ENCODE assay signal across 10 cellular contexts in genomic region chr14:104749111-104749649, GRCh38. TPM values are rescaled to one million over a fixed set of nuclear protein-coding genes. Genes with fewer than 3 reads are reported as not detected.
A peak's percentile ranks its signal among the peaks of the same experiment; 100 is the strongest.
DNase-seq lines count a peak whose midpoint lies in the region; ATAC-seq and TF ChIP-seq lines count a peak whose summit lies in the region.
"Had no signal": no experiment of that assay in that cellular context is flagged by ENCODE, and none has a peak within 500 bp of the region (broad histone marks: within the 10 kb centered on the region; RNA-seq: fewer than 3 reads in every experiment).

No MANE protein-coding gene starts in this region.

- H3K4me3 ChIP-seq in right lobe of liver (no peak overlapping the region), tibial nerve (no peak overlapping the region)

- TF ChIP-seq POLR2A in right lobe of liver (IDR thresholded peaks at IDR 0.05) (peak; percentile 78), tibial nerve (IDR thresholded peaks at IDR 0.05) (no peak)

- peaks cover 18% of the 10 kb centered on the region for H3K4me1 Mint-ChIP-seq in activated CD4-positive, alpha-beta T cell treated with anti-CD3 and anti-CD28 coated beads for 36 hours
- H3K4me1 Mint-ChIP-seq in activated CD4-positive, alpha-beta T cell treated with anti-CD3 and anti-CD28 coated beads, Interleukin-2, amount 10 ng/mL, durations not matched to agents 24 days and 14 days = peaks cover 13% of the 10 kb centered on the region

- DNase-seq in activated CD4-positive, alpha-beta T cell treated with anti-CD3 and anti-CD28 coated beads for 36 hours = no peak
- DNase-seq in activated CD4-positive, alpha-beta T cell treated with anti-CD3 and anti-CD28 coated beads, Interleukin-2, amount 10 ng/mL, durations not matched to agents 24 days and 14 days = no peak
- DNase-seq in caudate nucleus (lab: John Stamatoyannopoulos, UW) (peak in 45 of 61 donors; percentile 31 to 81 (median 58)), right lobe of liver (peak; percentile 82 to 94 (median 93)), tibial nerve (ENCODE audit: low spot score in 2 of 2) (peak; percentile 44 to 52), NK-92 (lab: John Stamatoyannopoulos, UW; ENCODE audit: unreplicated experiment) (no peak)
- DNase-seq: KG1 had no signal

- peak overlapping the region; percentile 6 for H3K27ac ChIP-seq in caudate nucleus (ENCODE audit: low read depth, low read length)
- H3K27ac ChIP-seq in right lobe of liver = peak overlapping the region; percentile 47 to 74 (median 65)
- peak overlapping the region in 2 of 4 donors; percentile 25 to 32 for H3K27ac ChIP-seq in tibial nerve

- TF ChIP-seq CTCF in right lobe of liver (IDR thresholded peaks at IDR 0.05) (no peak), tibial nerve (IDR thresholded peaks at IDR 0.05) (no peak)

- no peak overlapping the region for H3K4me3 Mint-ChIP-seq in activated CD4-positive, alpha-beta T cell treated with anti-CD3 and anti-CD28 coated beads for 36 hours
- H3K4me3 Mint-ChIP-seq in activated CD4-positive, alpha-beta T cell treated with anti-CD3 and anti-CD28 coated beads, Interleukin-2, amount 10 ng/mL, durations not matched to agents 24 days and 14 days = no peak overlapping the region
- H3K4me3 Mint-ChIP-seq: dendritic cell treated with granulocyte-macrophage colony-stimulating factor and Interleukin-4, amounts not matched to agents 40 ng/mL and 50 ng/mL, for 4 days had no signal

- H3K9me3 ChIP-seq in right lobe of liver (no peaks in the 10 kb centered on the region), tibial nerve (no peaks in the 10 kb centered on the region)

- ATAC-seq in activated CD4-positive, alpha-beta T cell treated with anti-CD3 and anti-CD28 coated beads for 36 hours = no peak
- ATAC-seq in right lobe of liver (peak; percentile 37 to 59 (median 44)), GM21360 (IDR thresholded peaks at IDR 0.05; ENCODE audit: unreplicated experiment) (no peak), GM18517 (IDR thresholded peaks at IDR 0.05; ENCODE audit: unreplicated experiment) (no peak)

- H3K9me3 Mint-ChIP-seq in activated CD4-positive, alpha-beta T cell treated with anti-CD3 and anti-CD28 coated beads for 36 hours (ENCODE audit: low read depth) = no peaks in the 10 kb centered on the region
- H3K9me3 Mint-ChIP-seq in activated CD4-positive, alpha-beta T cell treated with anti-CD3 and anti-CD28 coated beads, Interleukin-2, amount 10 ng/mL, durations not matched to agents 24 days and 14 days = no peaks in the 10 kb centered on the region
- H3K9me3 Mint-ChIP-seq: dendritic cell treated with granulocyte-macrophage colony-stimulating factor and Interleukin-4, amounts not matched to agents 40 ng/mL and 50 ng/mL, for 4 days had no signal

- no peaks in the 10 kb centered on the region for H3K27me3 Mint-ChIP-seq in activated CD4-positive, alpha-beta T cell treated with anti-CD3 and anti-CD28 coated beads for 36 hours
- peaks cover 1% of the 10 kb centered on the region for H3K27me3 Mint-ChIP-seq in activated CD4-positive, alpha-beta T cell treated with anti-CD3 and anti-CD28 coated beads, Interleukin-2, amount 10 ng/mL, durations not matched to agents 24 days and 14 days

- WGBS in right lobe of liver (ENCODE audit: insufficient coverage, low coverage, low lambda C conversion rate, missing lambda C conversion rate) = 30% methylated on average over 5 of the region's 11 CpGs
- WGBS in tibial nerve, 2 donors = 53 to 57% methylated on average over 9 to 11 of the region's 11 CpGs

- H3K27me3 ChIP-seq in right lobe of liver (no peaks in the 10 kb centered on the region), tibial nerve (no peaks in the 10 kb centered on the region)

- POLR2A ChIA-PET in activated CD4-positive, alpha-beta T cell treated with anti-CD3 and anti-CD28 coated beads for 36 hours (lab: Charles Lee) = no interaction called here

- CTCF ChIA-PET in activated CD4-positive, alpha-beta T cell treated with anti-CD3 and anti-CD28 coated beads for 36 hours (lab: Charles Lee) = no interaction called here

- peaks cover 8% of the 10 kb centered on the region for H3K36me3 Mint-ChIP-seq in activated CD4-positive, alpha-beta T cell treated with anti-CD3 and anti-CD28 coated beads for 36 hours (ENCODE audit: low read depth)
- peaks cover 2% of the 10 kb centered on the region for H3K36me3 Mint-ChIP-seq in activated CD4-positive, alpha-beta T cell treated with anti-CD3 and anti-CD28 coated beads, Interleukin-2, amount 10 ng/mL, durations not matched to agents 24 days and 14 days (ENCODE audit: low read depth)

- H3K27ac Mint-ChIP-seq in activated CD4-positive, alpha-beta T cell treated with anti-CD3 and anti-CD28 coated beads for 36 hours = peak overlapping the region; percentile 12
- no peak overlapping the region for H3K27ac Mint-ChIP-seq in activated CD4-positive, alpha-beta T cell treated with anti-CD3 and anti-CD28 coated beads, Interleukin-2, amount 10 ng/mL, durations not matched to agents 24 days and 14 days
- H3K27ac Mint-ChIP-seq: dendritic cell treated with granulocyte-macrophage colony-stimulating factor and Interleukin-4, amounts not matched to agents 40 ng/mL and 50 ng/mL, for 4 days had no signal

- intact Hi-C loops in activated CD4-positive, alpha-beta T cell treated with anti-CD3 and anti-CD28 coated beads for 36 hours (cut with DNase I, micrococcal nuclease) = no loop called here
- intact Hi-C loops in activated CD4-positive, alpha-beta T cell treated with anti-CD3 and anti-CD28 coated beads, Interleukin-2, amount 10 ng/mL, durations not matched to agents 24 days and 14 days (cut with micrococcal nuclease) = no loop called here
- intact Hi-C loops in right lobe of liver (cut with DNase I) = no loop called here

- TF ChIP-seq EP300 in tibial nerve (IDR thresholded peaks at IDR 0.05) = peak in 1 of 2 donors; percentile 38

- no peaks in the 10 kb centered on the region for H3K36me3 ChIP-seq in right lobe of liver
- H3K36me3 ChIP-seq in tibial nerve = no peaks in the 10 kb centered on the region

- H3K4me1 ChIP-seq in right lobe of liver (peaks cover 0 to 51% (median 23%) of the 10 kb centered on the region in 4 donors), tibial nerve (peaks cover 0 to 62% (median 35%) of the 10 kb centered on the region in 4 donors)

RNA-seq across cellular contexts. Expression of gene SIVA1, which starts 3.8 kb away (rescaled TPM):
- 10 to 100 TPM; 47.1 to 97.1 TPM for total RNA-seq in activated CD4-positive, alpha-beta T cell treated with anti-CD3 and anti-CD28 coated beads for 36 hours
- 117 and 123 TPM in 2 replicates for total RNA-seq in activated CD4-positive, alpha-beta T cell treated with anti-CD3 and anti-CD28 coated beads, Interleukin-2, amount 10 ng/mL, durations not matched to agents 24 days and 14 days
- total RNA-seq in right lobe of liver (100 to 1,000 TPM in 2 of 6 experiments, 10 to 100 TPM in 4; 38.1 to 252 (median 50.6) TPM), tibial nerve (100 to 1,000 TPM; 260 to 422 (median 378) TPM)

RNA-seq across cellular contexts. Expression of gene ADSS1, which starts 25.2 kb away (rescaled TPM):
- 1 to 10 TPM; 2.2 to 3.2 TPM for total RNA-seq in activated CD4-positive, alpha-beta T cell treated with anti-CD3 and anti-CD28 coated beads for 36 hours
- total RNA-seq in activated CD4-positive, alpha-beta T cell treated with anti-CD3 and anti-CD28 coated beads, Interleukin-2, amount 10 ng/mL, durations not matched to agents 24 days and 14 days = 0.96 and 1.4 TPM in 2 replicates
- total RNA-seq in right lobe of liver (10 to 100 TPM in 5 of 6 experiments, 1 to 10 TPM in 1; 8.1 to 50.5 (median 36.8) TPM), tibial nerve (10 to 100 TPM in 1 of 4 donors, 1 to 10 TPM in 3; 4.8 to 11.4 (median 6.3) TPM)

RNA-seq across cellular contexts. Expression of gene AKT1, which starts 46.4 kb away (rescaled TPM):
- 100 to 1,000 TPM; 110 to 126 TPM for total RNA-seq in activated CD4-positive, alpha-beta T cell treated with anti-CD3 and anti-CD28 coated beads for 36 hours
- 133 and 143 TPM in 2 replicates for total RNA-seq in activated CD4-positive, alpha-beta T cell treated with anti-CD3 and anti-CD28 coated beads, Interleukin-2, amount 10 ng/mL, durations not matched to agents 24 days and 14 days
- 10 to 100 TPM; 66.7 to 92.1 (median 83.9) TPM for total RNA-seq in right lobe of liver
- 100 to 1,000 TPM; 130 to 199 (median 144) TPM for total RNA-seq in tibial nerve

RNA-seq across cellular contexts. Expression of gene ZBTB42, which starts 51.7 kb away (rescaled TPM):
- 1 to 10 TPM; 1.5 to 2.0 TPM for total RNA-seq in activated CD4-positive, alpha-beta T cell treated with anti-CD3 and anti-CD28 coated beads for 36 hours
- 4.9 and 5.5 TPM in 2 replicates for total RNA-seq in activated CD4-positive, alpha-beta T cell treated with anti-CD3 and anti-CD28 coated beads, Interleukin-2, amount 10 ng/mL, durations not matched to agents 24 days and 14 days
- total RNA-seq in right lobe of liver (10 to 100 TPM in 2 of 6 experiments, 1 to 10 TPM in 4; 2.2 to 13.7 (median 3.6) TPM), tibial nerve (10 to 100 TPM in 1 of 4 donors, 1 to 10 TPM in 3; 5.9 to 12.3 (median 6.7) TPM)

RNA-seq across cellular contexts. Expression of gene INF2, which starts 59.8 kb away (rescaled TPM):
- 10 to 100 TPM; 60.8 to 66.0 TPM for total RNA-seq in activated CD4-positive, alpha-beta T cell treated with anti-CD3 and anti-CD28 coated beads for 36 hours
- total RNA-seq in activated CD4-positive, alpha-beta T cell treated with anti-CD3 and anti-CD28 coated beads, Interleukin-2, amount 10 ng/mL, durations not matched to agents 24 days and 14 days = 90.9 and 92.3 TPM in 2 replicates
- total RNA-seq in right lobe of liver = 10 to 100 TPM; 47.5 to 98.2 (median 71.4) TPM
- 100 to 1,000 TPM; 217 to 256 (median 239) TPM for total RNA-seq in tibial nerve

Comparison
In these comparisons a context has a peak if more than half of its experiments do, and no peak if none do; other contexts are left out.
1. ATAC-seq: peak in right lobe of liver (4 of 4); none in activated CD4-positive, alpha-beta T cell treated with anti-CD3 and anti-CD28 coated beads for 36 hours (single experiment), GM21360 (single experiment) and GM18517 (single experiment).
2. DNase-seq: peak in caudate nucleus (45 of 61), right lobe of liver (3 of 3) and tibial nerve (2 of 2); none in activated CD4-positive, alpha-beta T cell treated with anti-CD3 and anti-CD28 coated beads for 36 hours (single experiment), activated CD4-positive, alpha-beta T cell treated with anti-CD3 and anti-CD28 coated beads, Interleukin-2, amount 10 ng/mL, durations not matched to agents 24 days and 14 days (single experiment) and NK-92 (single experiment).